8 cellular contexts compared by ENCODE assay signal in the genomic region with DNA sequence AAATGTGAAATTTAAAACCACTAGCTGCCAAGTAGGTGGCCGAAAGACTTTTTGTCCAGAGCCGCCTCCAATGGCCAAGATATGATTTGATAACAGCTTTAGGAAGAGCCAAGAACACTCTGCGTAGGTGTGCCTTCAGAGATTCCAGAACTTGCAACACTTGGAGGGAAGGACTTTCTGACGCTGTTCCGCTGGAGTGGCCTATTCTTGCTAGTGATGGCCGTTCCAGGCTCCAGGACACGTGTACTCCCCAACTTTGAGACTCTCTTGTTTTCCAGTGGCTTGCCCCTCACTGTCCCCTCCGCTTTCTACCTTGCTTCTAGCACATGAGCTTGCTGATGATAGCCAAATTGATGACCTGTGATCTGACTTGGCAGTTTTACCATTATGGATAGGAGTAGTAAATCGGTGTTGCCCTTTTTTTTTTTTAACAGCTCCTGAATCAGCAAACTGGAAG. TPM values are rescaled to one million over a fixed set of nuclear protein-coding genes. Genes with fewer than 3 reads are reported as not detected.
A peak's percentile ranks its signal among the peaks of the same experiment; 100 is the strongest.
DNase-seq lines count a peak whose midpoint lies in the region; ATAC-seq, FAIRE-seq and TF ChIP-seq lines count a peak whose summit lies in the region.

No MANE protein-coding gene starts in this region.

- H3K36me3 Mint-ChIP-seq in Caco-2 (ENCODE audit: insufficient read depth, unreplicated experiment) = peaks cover 78% of the 10 kb centered on the region
- no peaks in the 10 kb centered on the region for H3K36me3 Mint-ChIP-seq in IgD-negative memory B cell
- peaks cover 7 to 22% of the 10 kb centered on the region in 2 donors for H3K36me3 Mint-ChIP-seq in activated T-cell treated with anti-CD3 and anti-CD28 coated beads, Interleukin-2, amount 50 U/mL, for 72 hours (ENCODE audit: insufficient read depth in 2 of 2)
- H3K36me3 Mint-ChIP-seq in neural crest cell (ENCODE audit: low read depth) = peaks cover 16% of the 10 kb centered on the region

- DNase-seq in Caco-2 = peak; percentile 49 to 53
- no peak for DNase-seq in activated T-cell treated with anti-CD3 and anti-CD28 coated beads, Interleukin-2, amount 50 U/mL, for 72 hours
- DNase-seq in frontal cortex (ENCODE audit: low spot score in 2 of 2) = peak; percentile 30 to 34
- no peak for DNase-seq in neural crest cell (ENCODE audit: low read depth, low spot score)
- DNase-seq in H54 (ENCODE audit: insufficient read length, low spot score) = no peak
- no peak for DNase-seq in NCI-H774 (lab: John Stamatoyannopoulos, UW)

- H3K4me3 Mint-ChIP-seq in Caco-2 (ENCODE audit: unreplicated experiment) (peak overlapping the region; percentile 93), IgD-negative memory B cell (peak overlapping the region; percentile 92 to 98 (median 94)), neural crest cell (peak overlapping the region; percentile 87)
- peak overlapping the region; percentile 83 to 92 for H3K4me3 Mint-ChIP-seq in activated T-cell treated with anti-CD3 and anti-CD28 coated beads, Interleukin-2, amount 50 U/mL, for 72 hours

- H3K4me1 Mint-ChIP-seq in Caco-2 (ENCODE audit: low read depth, unreplicated experiment) = peaks cover 48% of the 10 kb centered on the region
- peaks cover 23 to 44% (median 31%) of the 10 kb centered on the region in 3 donors for H3K4me1 Mint-ChIP-seq in IgD-negative memory B cell
- H3K4me1 Mint-ChIP-seq in activated T-cell treated with anti-CD3 and anti-CD28 coated beads, Interleukin-2, amount 50 U/mL, for 72 hours (ENCODE audit: low read depth) = peaks cover 67% of the 10 kb centered on the region
- H3K4me1 Mint-ChIP-seq in neural crest cell = peaks cover 36% of the 10 kb centered on the region

- TSS peak; percentile 33 for BruUV-seq in Caco-2 (replicated peaks; lab: Mats Ljungman, UMichigan)

- TF ChIP-seq CTCF in Caco-2 (IDR thresholded peaks at IDR 0.05; ENCODE audit: insufficient read depth in 1 of 2, low read depth in 1 of 2, low read length in 1 of 2, severe bottlenecking in 1 of 2, unreplicated experiment in 1 of 2) = no peak
- TF ChIP-seq CTCF in neural crest cell (conservative IDR thresholded peaks at IDR 0.05) = no peak

- FAIRE-seq in frontal cortex (lab: Jason Lieb, UNC) (no peak), H54 (lab: Jason Lieb, UNC) (no peak)

- CTCF ChIA-PET in Caco-2 (lab: Charles Lee) = no interaction called here

- H3K36me3 ChIP-seq in Caco-2 (ENCODE audit: control insufficient read depth, insufficient read depth, low read length) = peaks cover 8% of the 10 kb centered on the region

- H3K4me3 ChIP-seq in Caco-2 (ENCODE audit: low read depth, low read length) = peak overlapping the region; percentile 89

- no peak for ATAC-seq in activated T-cell treated with anti-CD3 and anti-CD28 coated beads, Interleukin-2, amount 50 U/mL, for 72 hours (replicated peaks in 1 of 2)
- ATAC-seq in GM21447 (IDR thresholded peaks at IDR 0.05; ENCODE audit: unreplicated experiment) = no peak

- H3K27ac Mint-ChIP-seq in Caco-2 (ENCODE audit: unreplicated experiment) (peak overlapping the region; percentile 97), IgD-negative memory B cell (peak overlapping the region; percentile 64 to 84 (median 72)), neural crest cell (ENCODE audit: unreplicated experiment) (peak overlapping the region; percentile 5)
- H3K27ac Mint-ChIP-seq in activated T-cell treated with anti-CD3 and anti-CD28 coated beads, Interleukin-2, amount 50 U/mL, for 72 hours = peak overlapping the region; percentile 31

- H3K4me1 ChIP-seq in Caco-2 = peaks cover 30% of the 10 kb centered on the region

- POLR2A ChIA-PET in Caco-2 (lab: Charles Lee) = interaction anchor here (0.6 to 1.5 kb wide), 6 partner anchors 33 to 390 kb away, joined by 3 to 7 read pairs (median 4); partner anchors contain the start of genes KLHL20 and ZBTB37

- no peak for TF ChIP-seq POLR2A in H54 (IDR thresholded peaks at IDR 0.05; ENCODE audit: low read depth, low read length)

- intact Hi-C loops in Caco-2 (cut with micrococcal nuclease; ENCODE audit: unreplicated experiment) = loop anchor here (5.0 to 10.0 kb wide), 2 partner anchors 544 to 757 kb away; partner anchors contain the start of gene RC3H1

- no peaks in the 10 kb centered on the region for H3K27me3 ChIP-seq in Caco-2 (replicated peaks; ENCODE audit: control insufficient read depth, insufficient read depth, low read length)

- H3K9me3 ChIP-seq in Caco-2 = no peaks in the 10 kb centered on the region

- H3K27me3 Mint-ChIP-seq in Caco-2 (ENCODE audit: insufficient read depth, unreplicated experiment) (no peaks in the 10 kb centered on the region), IgD-negative memory B cell (no peaks in the 10 kb centered on the region), neural crest cell (ENCODE audit: low read depth) (no peaks in the 10 kb centered on the region)
- H3K27me3 Mint-ChIP-seq in activated T-cell treated with anti-CD3 and anti-CD28 coated beads, Interleukin-2, amount 50 U/mL, for 72 hours (ENCODE audit: low read depth) = no peaks in the 10 kb centered on the region

- H3K9me3 Mint-ChIP-seq in Caco-2 (ENCODE audit: unreplicated experiment) (no peaks in the 10 kb centered on the region), IgD-negative memory B cell (no peaks in the 10 kb centered on the region), neural crest cell (no peaks in the 10 kb centered on the region)
- H3K9me3 Mint-ChIP-seq in activated T-cell treated with anti-CD3 and anti-CD28 coated beads, Interleukin-2, amount 50 U/mL, for 72 hours = no peaks in the 10 kb centered on the region

RNA-seq across cellular contexts. Expression of gene PRDX6, which starts 1.0 kb away (rescaled TPM):
- total RNA-seq in Caco-2 (2022) = 513 and 540 TPM in 2 replicates
- 84.7 TPM for polyA plus RNA-seq in IgD-negative memory B cell
- 100 to 1,000 TPM; 136 to 147 TPM for total RNA-seq in activated T-cell treated with anti-CD3 and anti-CD28 coated beads, Interleukin-2, amount 50 U/mL, for 72 hours
- total RNA-seq in frontal cortex = 27.3 TPM
- total RNA-seq in neural crest cell = 230 and 234 TPM in 2 replicates

Comparison
In these comparisons a context has a peak if more than half of its experiments do, and no peak if none do; other contexts are left out.
1. DNase-seq: peak in Caco-2 (2 of 2) and frontal cortex (2 of 2); none in activated T-cell treated with anti-CD3 and anti-CD28 coated beads, Interleukin-2, amount 50 U/mL, for 72 hours (0 of 2), neural crest cell (single experiment), H54 (single experiment) and NCI-H774 (single experiment).
2. H3K27ac Mint-ChIP-seq: peak in every context shown above with its lines; median percentile 97 in Caco-2; 72 in IgD-negative memory B cell; 31 in activated T-cell treated with anti-CD3 and anti-CD28 coated beads, Interleukin-2, amount 50 U/mL, for 72 hours; 5 in neural crest cell.
3. Peak in every context shown above with its lines, with median percentiles within 50 percentile points of each other: H3K4me3 Mint-ChIP-seq.